10 cellular contexts compared by ENCODE assay signal in genomic region chr4:168604496-168605373, GRCh38.
DNase-seq lines count a peak whose midpoint lies in the region; ATAC-seq and TF ChIP-seq lines count a peak whose summit lies in the region.
"Had no signal": no experiment of that assay in that cellular context is flagged by ENCODE, and none has a peak within 500 bp of the region (broad histone marks: within the 10 kb centered on the region; RNA-seq: fewer than 3 reads in every experiment).

No MANE protein-coding gene starts in this region.

- ATAC-seq in Panc1 (peak; percentile 79), GM18870 (IDR thresholded peaks at IDR 0.05; ENCODE audit: unreplicated experiment) (no peak), HG02970 (IDR thresholded peaks at IDR 0.05; ENCODE audit: low FRiP score, unreplicated experiment) (no peak), GM21528 (IDR thresholded peaks at IDR 0.05; ENCODE audit: low FRiP score, unreplicated experiment) (no peak), GM21423 (IDR thresholded peaks at IDR 0.05; ENCODE audit: unreplicated experiment) (no peak)

- BruUV-seq in Panc1 (replicated peaks; lab: Mats Ljungman, UMichigan), result no TSS peak

- H3K27ac Mint-ChIP-seq in nephron, result peak overlapping the region; percentile 1 to 66 (median 65)
- H3K27ac Mint-ChIP-seq: CD4-positive, CD25-positive, alpha-beta regulatory T cell had no signal

- no peak overlapping the region for H3K4me3 Mint-ChIP-seq in nephron
- H3K4me3 Mint-ChIP-seq: CD4-positive, CD25-positive, alpha-beta regulatory T cell had no signal

- H3K36me3 Mint-ChIP-seq in nephron (ENCODE audit: low read depth), result no peaks in the 10 kb centered on the region
- H3K36me3 Mint-ChIP-seq: CD4-positive, CD25-positive, alpha-beta regulatory T cell had no signal

- no peaks in the 10 kb centered on the region for H3K27me3 Mint-ChIP-seq in nephron (ENCODE audit: low read depth)

- no peaks in the 10 kb centered on the region for H3K9me3 Mint-ChIP-seq in nephron
- H3K9me3 Mint-ChIP-seq: CD4-positive, CD25-positive, alpha-beta regulatory T cell had no signal

- H3K4me1 Mint-ChIP-seq in nephron, result peaks cover 50% of the 10 kb centered on the region
- H3K4me1 Mint-ChIP-seq: CD4-positive, CD25-positive, alpha-beta regulatory T cell had no signal

- H3K9me3 ChIP-seq in Panc1 (ENCODE audit: control insufficient read depth, insufficient read depth, low read depth, low read length), result no peaks in the 10 kb centered on the region

- H3K27me3 ChIP-seq in Panc1 (ENCODE audit: control insufficient read depth, insufficient read depth, low read length), result no peaks in the 10 kb centered on the region

- no peak overlapping the region for H3K27ac ChIP-seq in Panc1 (ENCODE audit: low read length)

- TF ChIP-seq CTCF in AG10803 (conservative IDR thresholded peaks at IDR 0.05; ENCODE audit: low read length) (no peak), Panc1 (IDR thresholded peaks at IDR 0.05) (no peak), nephron (IDR thresholded peaks at IDR 0.05; ENCODE audit: unreplicated experiment in 3 of 3) (no peak)

- DNase-seq in AG10803 (ENCODE audit: low read depth) (peak; percentile 94), Panc1 (ENCODE audit: low read depth, low spot score) (no peak), fibroblast of gingiva (ENCODE audit: low read depth) (peak; percentile 91)
- DNase-seq: activated T-cell treated with anti-CD3 and anti-CD28 coated beads for 4 hours; CD4-positive, CD25-positive, alpha-beta regulatory T cell had no signal

- CTCF ChIA-PET in Panc1 (lab: Charles Lee), result no interaction called here

- no peaks in the 10 kb centered on the region for H3K36me3 ChIP-seq in Panc1 (ENCODE audit: control insufficient read depth, insufficient read depth, low read length)

- no peaks in the 10 kb centered on the region for H3K4me1 ChIP-seq in Panc1 (ENCODE audit: control insufficient read depth, insufficient read depth, low read length)

- in situ Hi-C loops in Panc1 (cut with HindIII; ENCODE audit: low pct_unique_long_range_greater_than_20kb, low sequenced_read_pairs), result no loop called here

- POLR2A ChIA-PET in Panc1 (lab: Charles Lee), result no interaction called here

- intact Hi-C loops in Panc1 (cut with micrococcal nuclease; ENCODE audit: unreplicated experiment), result no loop called here

- H3K4me3 ChIP-seq in AG10803 (ENCODE audit: low read length), result no peak overlapping the region
- H3K4me3 ChIP-seq in Panc1 (ENCODE audit: low read depth in 2 of 2, low read length in 2 of 2), result no peak overlapping the region
